8 cellular contexts compared by ENCODE assay signal in the genomic region with DNA sequence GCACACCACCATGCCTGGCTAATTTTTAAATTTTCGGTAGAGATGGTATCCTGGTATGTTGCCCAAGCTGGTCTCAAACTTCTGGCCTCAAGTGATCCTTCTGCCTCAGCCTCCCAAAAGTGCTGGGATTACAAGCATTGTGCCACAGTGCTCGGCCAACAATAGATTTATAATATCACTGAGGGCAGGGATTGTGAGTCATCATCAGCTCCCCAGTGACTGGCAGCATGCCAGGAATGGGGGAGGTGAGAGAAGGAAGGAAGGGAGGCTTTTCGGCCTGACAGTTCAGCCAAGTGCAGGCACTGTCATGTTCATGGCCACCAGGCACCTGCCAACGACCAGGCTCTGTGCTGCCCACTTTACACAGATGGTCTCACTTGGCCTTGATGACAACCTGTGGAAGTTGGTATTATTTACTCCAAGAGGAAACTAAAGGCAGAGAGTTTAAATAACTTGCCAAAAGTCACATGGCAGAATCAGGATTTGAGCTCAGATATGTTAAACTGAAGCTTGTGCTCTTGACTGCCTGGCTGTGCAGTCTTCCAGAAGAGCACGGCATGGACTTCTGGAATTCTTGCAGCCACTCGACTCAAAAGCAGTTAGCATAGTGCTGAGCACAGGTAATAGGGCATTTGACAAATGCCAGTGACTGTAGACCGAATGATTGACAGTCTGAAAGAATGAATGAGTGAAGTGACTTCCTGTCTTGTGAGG. TPM values are rescaled to one million over a fixed set of nuclear protein-coding genes. Genes with fewer than 3 reads are reported as not detected.
DNase-seq lines count a peak whose midpoint lies in the region; ATAC-seq and TF ChIP-seq lines count a peak whose summit lies in the region.
"Not testable (repeated sequence)": the region's sequence is repeated elsewhere in the genome, so short reads cannot be mapped to it uniquely, and the experiment has no call there.

No MANE protein-coding gene starts in this region.

- not testable (repeated sequence) for H3K4me3 ChIP-seq in CD8-positive, alpha-beta memory T cell (ENCODE audit: low read length); KMS-11 (IDR thresholded peaks at IDR 0.05; ENCODE audit: insufficient read depth, low read depth, low read length); OCI-LY3 (ENCODE audit: low read length); ovary

- not testable (repeated sequence) for H4K20me1 ChIP-seq in KMS-11 (ENCODE audit: insufficient read depth); OCI-LY3 (ENCODE audit: insufficient read depth, low read length)

- TF ChIP-seq CTCF in KMS-11 (conservative IDR thresholded peaks at IDR 0.05; ENCODE audit: low read depth, low read length); OCI-LY3 (IDR thresholded peaks at IDR 0.05; ENCODE audit: low read depth, low read length); ovary (IDR thresholded peaks at IDR 0.05): not testable (repeated sequence)

- H3K9me3 Mint-ChIP-seq in CD8-positive, alpha-beta memory T cell; activated CD4-positive, alpha-beta T cell treated with anti-CD3 and anti-CD28 coated beads, Interleukin-2, amount 10 ng/mL, durations not matched to agents 24 days and 14 days: not testable (repeated sequence)

- H2AFZ ChIP-seq in KMS-11 (ENCODE audit: low read depth); OCI-LY3 (ENCODE audit: low read depth, low read length): not testable (repeated sequence)

- ATAC-seq in Right ventricle myocardium superior (ENCODE audit: poor library complexity), result peak; percentile 84

- peak overlapping the region; percentile 60 to 93 (median 91) for H3K27ac Mint-ChIP-seq in CD8-positive, alpha-beta memory T cell
- H3K27ac Mint-ChIP-seq in activated CD4-positive, alpha-beta T cell treated with anti-CD3 and anti-CD28 coated beads, Interleukin-2, amount 10 ng/mL, durations not matched to agents 24 days and 14 days, result not testable (repeated sequence)

- TF ChIP-seq EP300 in ovary (IDR thresholded peaks at IDR 0.05), result not testable (repeated sequence)

- 26 to 34% (median 29%) methylated on average over 5 to 7 of the region's 7 CpGs for WGBS in ovary, 3 donors

- peak; percentile 33 to 91 (median 75) for DNase-seq in CD8-positive, alpha-beta memory T cell
- peak; percentile 74 for DNase-seq in activated CD4-positive, alpha-beta T cell treated with anti-CD3 and anti-CD28 coated beads, Interleukin-2, amount 10 ng/mL, durations not matched to agents 24 days and 14 days
- peak; percentile 82 for DNase-seq in astrocyte of the hippocampus (ENCODE audit: low read depth, low spot score)
- DNase-seq in Right ventricle myocardium superior, result peak; percentile 88
- DNase-seq in ovary, result peak; percentile 77 to 84 (median 84)
- DNase-seq in stimulated activated CD8-positive, alpha-beta memory T cell treated with anti-CD3 and anti-CD28 coated beads, Interleukin-7, amount 100 ng/mL, for 24 hours (ENCODE audit: low read depth), result peak; percentile 56

- H3K9me3 ChIP-seq in CD8-positive, alpha-beta memory T cell (ENCODE audit: low read length); OCI-LY3 (ENCODE audit: insufficient read depth, low read length); ovary: not testable (repeated sequence)

- intact Hi-C loops in activated CD4-positive, alpha-beta T cell treated with anti-CD3 and anti-CD28 coated beads, Interleukin-2, amount 10 ng/mL, durations not matched to agents 24 days and 14 days (cut with micrococcal nuclease); Right ventricle myocardium superior (cut with DNase I); ovary (cut with DNase I): not testable (repeated sequence)

- H3K36me3 Mint-ChIP-seq in CD8-positive, alpha-beta memory T cell; activated CD4-positive, alpha-beta T cell treated with anti-CD3 and anti-CD28 coated beads, Interleukin-2, amount 10 ng/mL, durations not matched to agents 24 days and 14 days (ENCODE audit: low read depth): not testable (repeated sequence)

- not testable (repeated sequence) for H3K79me2 ChIP-seq in KMS-11 (ENCODE audit: insufficient read depth, low read depth); OCI-LY3 (ENCODE audit: low read length)

- POLR2A ChIA-PET in CD8-positive, alpha-beta memory T cell (lab: Charles Lee), result interaction anchor here (0.6 kb wide), 1 partner anchor 91 kb away, joined by 11 read pairs; no protein-coding TSS in a partner anchor

- H3K4me2 ChIP-seq in KMS-11 (peak overlapping the region; percentile 7; the same call in 1 of the 2 replicates), OCI-LY3 (ENCODE audit: low read length) (peak overlapping the region; percentile 28; the same call in 1 of the 2 replicates)

- not testable (repeated sequence) for H3K9ac ChIP-seq in KMS-11; OCI-LY3 (ENCODE audit: low read length)

- not testable (repeated sequence) for H3K36me3 ChIP-seq in CD8-positive, alpha-beta memory T cell (ENCODE audit: insufficient read depth, low read length); KMS-11 (ENCODE audit: insufficient read depth); OCI-LY3 (replicated peaks; ENCODE audit: low read depth, low read length); ovary

- not testable (repeated sequence) for H3K4me1 ChIP-seq in CD8-positive, alpha-beta memory T cell (ENCODE audit: insufficient read depth, low read length); ovary (ENCODE audit: insufficient read depth)
- H3K4me1 ChIP-seq in KMS-11 (ENCODE audit: low read depth, poor library complexity, severe bottlenecking) (peaks cover 35% of the 10 kb centered on the region), OCI-LY3 (ENCODE audit: low read length) (peaks cover 21% of the 10 kb centered on the region)

- peaks cover 13 to 19% (median 18%) of the 10 kb centered on the region in 3 donors for H3K4me1 Mint-ChIP-seq in CD8-positive, alpha-beta memory T cell
- H3K4me1 Mint-ChIP-seq in activated CD4-positive, alpha-beta T cell treated with anti-CD3 and anti-CD28 coated beads, Interleukin-2, amount 10 ng/mL, durations not matched to agents 24 days and 14 days, result not testable (repeated sequence)

- not testable (repeated sequence) for TF ChIP-seq POLR2A in ovary (IDR thresholded peaks at IDR 0.05)

- H3K27me3 Mint-ChIP-seq in CD8-positive, alpha-beta memory T cell; activated CD4-positive, alpha-beta T cell treated with anti-CD3 and anti-CD28 coated beads, Interleukin-2, amount 10 ng/mL, durations not matched to agents 24 days and 14 days: not testable (repeated sequence)

- H3K27ac ChIP-seq in CD8-positive, alpha-beta memory T cell (ENCODE audit: low read depth, low read length); OCI-LY3 (ENCODE audit: low read length); ovary: not testable (repeated sequence)
- peak overlapping the region; percentile 7; the same call in 1 of the 2 replicates for H3K27ac ChIP-seq in KMS-11

- H3K27me3 ChIP-seq in CD8-positive, alpha-beta memory T cell (ENCODE audit: insufficient read depth, low read length, poor library complexity, severe bottlenecking); KMS-11 (ENCODE audit: insufficient read depth, low read depth); OCI-LY3 (ENCODE audit: low read depth, low read length); ovary: not testable (repeated sequence)

- CTCF ChIA-PET in CD8-positive, alpha-beta memory T cell (lab: Charles Lee), result not testable (repeated sequence)

- H3K4me3 Mint-ChIP-seq in CD8-positive, alpha-beta memory T cell, result peak overlapping the region; percentile 24 to 71 (median 60)
- H3K4me3 Mint-ChIP-seq in activated CD4-positive, alpha-beta T cell treated with anti-CD3 and anti-CD28 coated beads, Interleukin-2, amount 10 ng/mL, durations not matched to agents 24 days and 14 days, result not testable (repeated sequence)

RNA-seq across cellular contexts. Expression of a gene that starts 46.8 kb away (rescaled TPM):
- 10 to 100 TPM; 58.6 to 59.5 TPM for total RNA-seq in CD8-positive, alpha-beta memory T cell
- polyA plus RNA-seq in CD8-positive, alpha-beta memory T cell, result 38.3 TPM
- total RNA-seq in activated CD4-positive, alpha-beta T cell treated with anti-CD3 and anti-CD28 coated beads, Interleukin-2, amount 10 ng/mL, durations not matched to agents 24 days and 14 days, result 61.1 and 71.3 TPM in 2 replicates
- 16.6 TPM for total RNA-seq in Right ventricle myocardium superior
- total RNA-seq in ovary, result 10 to 100 TPM; 11.3 to 31.3 (median 20.3) TPM
- 10 to 100 TPM in 1 of 2 donors, 1 to 10 TPM in 1; 9.5 to 23.4 TPM for polyA plus RNA-seq in ovary
